In genomic region chr19:3450796-3451411, GRCh38 we compare ENCODE assay signal across 8 cellular contexts. TPM values are rescaled to one million over a fixed set of nuclear protein-coding genes. Genes with fewer than 3 reads are reported as not detected.
A peak's percentile ranks its signal among the peaks of the same experiment; 100 is the strongest.
DNase-seq lines count a peak whose midpoint lies in the region; ATAC-seq, FAIRE-seq and TF ChIP-seq lines count a peak whose summit lies in the region.
"Had no signal": no experiment of that assay in that cellular context is flagged by ENCODE, and none has a peak within 500 bp of the region (broad histone marks: within the 10 kb centered on the region; RNA-seq: fewer than 3 reads in every experiment).

No MANE protein-coding gene starts in this region.

- peak overlapping the region; percentile 54 for H3K4me3 Mint-ChIP-seq in astrocyte (ENCODE audit: unreplicated experiment)

- H3K79me2 ChIP-seq in astrocyte (ENCODE audit: insufficient read depth, low read length) = peaks cover 26% of the 10 kb centered on the region

- no peak for TF ChIP-seq CTCF in astrocyte (IDR thresholded peaks at IDR 0.05; ENCODE audit: insufficient read depth, low read depth, low read length)
- TF ChIP-seq CTCF in kidney (IDR thresholded peaks at IDR 0.05; ENCODE audit: borderline replicate concordance, extremely low read depth, insufficient read depth) = no peak

- H3K27ac ChIP-seq in astrocyte (ENCODE audit: low read depth, low read length) (peak overlapping the region; percentile 93), kidney (ENCODE audit: low read depth in 2 of 2, low read length in 2 of 2) (peak overlapping the region; percentile 77 to 86), temporal lobe (ENCODE audit: low read depth, low read length) (peak overlapping the region; percentile 44)
- H3K27ac ChIP-seq: SK-N-MC had no signal

- peaks cover 14% of the 10 kb centered on the region for H3K36me3 Mint-ChIP-seq in astrocyte (ENCODE audit: low read depth, unreplicated experiment)

- H4K20me1 ChIP-seq in astrocyte (ENCODE audit: insufficient read depth, low read length) = peaks cover 25% of the 10 kb centered on the region

- H3K9me3 ChIP-seq in astrocyte (ENCODE audit: insufficient read depth, low read depth, low read length) = no peaks in the 10 kb centered on the region
- no peaks in the 10 kb centered on the region for H3K9me3 ChIP-seq in kidney (ENCODE audit: control insufficient read depth in 1 of 2, low read length in 2 of 2)

- H3K4me1 Mint-ChIP-seq in astrocyte (ENCODE audit: low read depth, unreplicated experiment) = peaks cover 9% of the 10 kb centered on the region

- H3K36me3 ChIP-seq in astrocyte (ENCODE audit: insufficient read depth, low read length) (peaks cover 17% of the 10 kb centered on the region), kidney (ENCODE audit: control insufficient read depth in 1 of 2, insufficient read depth in 2 of 2, low read length in 2 of 2) (peaks cover 19 to 34% of the 10 kb centered on the region in 2 donors)

- FAIRE-seq in HTR-8/SVneo (lab: Jason Lieb, UNC) (no peak), astrocyte (lab: Jason Lieb, UNC) (peak; percentile 98), kidney (lab: Jason Lieb, UNC) (peak; percentile 81)

- intact Hi-C loops in kidney (cut with DNase I) = no loop called here

- ATAC-seq in GM21360 (IDR thresholded peaks at IDR 0.05; ENCODE audit: unreplicated experiment) = no peak

- no peak overlapping the region for H2AFZ ChIP-seq in astrocyte (ENCODE audit: low read depth, low read length)

- peak overlapping the region; percentile 99 for H3K27ac Mint-ChIP-seq in astrocyte (ENCODE audit: unreplicated experiment)

- DNase-seq in HTR-8/SVneo (ENCODE audit: insufficient read length, low spot score) (peak; percentile 65), astrocyte (ENCODE audit: low read depth) (peak; percentile 100), kidney (peak; percentile 92)
- DNase-seq in activated effector memory CD4-positive, alpha-beta T cell treated with anti-CD3 and anti-CD28 coated beads, Interleukin-2, amount 50 U/mL, for 16 hours = no peak
- DNase-seq in activated CD4-positive, alpha-beta T cell treated with anti-CD3 and anti-CD28 coated beads for 4 hours = no peak

- no peak overlapping the region for H3K4me3 ChIP-seq in astrocyte (ENCODE audit: insufficient read depth, low read depth, low read length)
- no peak overlapping the region for H3K4me3 ChIP-seq in kidney (ENCODE audit: low read length in 2 of 2)
- H3K4me3 ChIP-seq: SK-N-MC had no signal

- peak overlapping the region; percentile 85 for H3K9ac ChIP-seq in astrocyte (ENCODE audit: low read length)
- H3K9ac ChIP-seq in kidney (ENCODE audit: low read length in 2 of 2) = no peak overlapping the region

- H3K4me2 ChIP-seq in astrocyte (ENCODE audit: low read length) = peak overlapping the region; percentile 52

- H3K4me1 ChIP-seq in astrocyte (ENCODE audit: insufficient read depth, low read length) (peaks cover 10% of the 10 kb centered on the region), kidney (ENCODE audit: control insufficient read depth in 1 of 2, insufficient read depth in 1 of 2, low read depth in 1 of 2, low read length in 2 of 2) (peaks cover 0 to 4% of the 10 kb centered on the region in 2 donors)

- no peaks in the 10 kb centered on the region for H3K27me3 ChIP-seq in astrocyte (ENCODE audit: insufficient read depth, low read length)

- H3K27me3 Mint-ChIP-seq in astrocyte (ENCODE audit: low read depth, unreplicated experiment) = no peaks in the 10 kb centered on the region

- H3K9me3 Mint-ChIP-seq in astrocyte (ENCODE audit: unreplicated experiment) = no peaks in the 10 kb centered on the region

RNA-seq across cellular contexts. Expression of gene SMIM24, which starts 29.4 kb away (rescaled TPM):
- total RNA-seq in astrocyte (not detected in 2 replicates), kidney (49.8 TPM), temporal lobe (0.25 TPM)
- polyA plus RNA-seq in kidney (ENCODE audit: insufficient read depth, low read depth, low replicate concordance) = 1,108 TPM

RNA-seq across cellular contexts. Expression of gene SMIM44, which starts 32.3 kb away (rescaled TPM):
- total RNA-seq in astrocyte (not detected in 2 replicates), kidney (not detected), temporal lobe (not detected)
- polyA plus RNA-seq in kidney (ENCODE audit: insufficient read depth, low read depth, low replicate concordance) = not detected

RNA-seq across cellular contexts. Expression of gene DOHH, which starts 49.6 kb away (rescaled TPM):
- total RNA-seq in astrocyte (14.5 and 16.2 TPM in 2 replicates), kidney (12.2 TPM), temporal lobe (11.6 TPM)
- polyA plus RNA-seq in kidney (ENCODE audit: insufficient read depth, low read depth, low replicate concordance) = 20.2 TPM

RNA-seq across cellular contexts. Expression of gene FZR1, which starts 55.2 kb away (rescaled TPM):
- total RNA-seq in astrocyte (47.0 and 51.8 TPM in 2 replicates), kidney (48.0 TPM), temporal lobe (27.5 TPM)
- polyA plus RNA-seq in kidney (ENCODE audit: insufficient read depth, low read depth, low replicate concordance) = 28.4 TPM

Comparison
In these comparisons a context has a peak if more than half of its experiments do, and no peak if none do; other contexts are left out.
1. DNase-seq: peak in HTR-8/SVneo (single experiment), astrocyte (single experiment) and kidney (single experiment); none in activated effector memory CD4-positive, alpha-beta T cell treated with anti-CD3 and anti-CD28 coated beads, Interleukin-2, amount 50 U/mL, for 16 hours (single experiment) and activated CD4-positive, alpha-beta T cell treated with anti-CD3 and anti-CD28 coated beads for 4 hours (0 of 2).
2. RNA of gene SMIM24, which starts 29.4 kb away (total RNA-seq): 49.8 TPM in kidney (single experiment); 0.25 TPM in temporal lobe (single experiment) and not detected in astrocyte; every median in the first group is over 10 times any median in the second.
3. Peak in every context shown above with its lines, with median percentiles within 50 percentile points of each other: H3K27ac ChIP-seq.